ENCODE assay signal across 1 cellular context in the genomic region with DNA sequence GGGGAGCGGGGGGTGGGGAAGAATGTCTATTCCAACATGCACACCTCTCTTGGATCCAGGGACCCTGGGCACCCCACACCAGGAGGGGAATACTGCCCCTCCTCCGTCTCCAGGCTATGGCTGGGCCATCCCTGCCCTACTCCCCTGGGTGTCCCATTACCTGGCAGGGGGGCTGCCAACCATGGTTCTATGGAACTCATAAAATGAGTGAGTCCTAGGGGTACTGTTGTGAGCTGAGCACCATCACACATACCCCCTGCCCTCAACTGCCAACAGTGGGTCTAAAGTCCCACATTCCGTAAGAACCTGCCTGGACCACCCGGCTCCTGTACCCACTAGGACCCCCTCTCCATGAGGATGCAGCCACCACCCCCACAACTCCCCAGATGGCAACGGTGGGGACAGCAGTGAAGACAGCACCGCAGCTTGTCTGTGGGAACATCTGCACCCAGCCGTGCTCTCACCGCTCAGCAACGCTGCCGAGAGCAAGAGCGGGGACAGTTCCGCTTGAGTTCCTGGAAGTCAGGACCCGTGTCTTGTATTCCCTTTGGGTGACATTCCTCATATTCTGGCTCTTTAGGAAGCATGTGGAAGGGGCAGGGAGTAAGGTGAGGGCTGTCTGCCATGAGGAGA.
TF ChIP-seq lines count a peak whose summit lies in the region.

No MANE protein-coding gene starts in this region.

TF ChIP-seq in HepG2, 621 proteins besides CTCF, POLR2A, EP300 and RAD21 (continued from another document):
- no peak for TF ChIP-seq ZNF281 (CRISPR knock-in tag; IDR thresholded peaks at IDR 0.05; ENCODE audit: borderline replicate concordance)
TF ChIP-seq in HepG2: peak in this region for 1.
